In the genomic region with DNA sequence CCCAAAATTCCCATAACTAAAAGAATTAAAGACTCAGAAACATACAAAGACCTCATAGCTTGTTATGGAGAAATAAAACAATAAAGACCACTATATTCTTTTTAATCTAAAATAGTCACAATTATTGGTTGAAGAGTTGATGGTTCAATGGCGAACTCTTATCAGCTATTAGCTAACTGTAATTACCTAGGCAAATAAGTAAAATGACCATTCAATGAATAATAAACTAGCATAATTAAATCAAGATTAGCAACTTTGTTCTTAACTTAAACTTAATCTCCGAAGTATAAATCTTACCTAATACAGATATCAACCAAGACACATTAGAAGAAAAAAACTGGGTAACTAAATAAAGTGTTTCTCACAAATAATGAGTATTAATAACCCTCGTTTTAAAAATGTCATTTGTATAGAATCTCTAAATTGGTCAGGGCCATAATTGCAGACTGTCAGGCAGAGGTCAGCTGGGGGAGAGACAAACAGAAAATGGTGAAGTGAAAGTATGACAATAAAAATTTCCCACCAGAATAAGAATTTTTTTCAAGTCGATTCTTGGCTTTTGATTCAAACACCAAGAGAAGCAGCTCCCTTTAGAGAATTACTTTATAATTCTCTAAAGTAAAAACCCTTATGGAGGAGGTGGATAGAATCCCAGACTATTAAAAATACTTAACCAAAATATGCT, we compare ENCODE assay signal across 8 cellular contexts. TPM values are rescaled to one million over a fixed set of nuclear protein-coding genes. Genes with fewer than 3 reads are reported as not detected.
DNase-seq lines count a peak whose midpoint lies in the region; ATAC-seq and TF ChIP-seq lines count a peak whose summit lies in the region.

No MANE protein-coding gene starts in this region.

- H3K27ac Mint-ChIP-seq in CD14-positive monocyte, result peak overlapping the region; percentile 35 to 96 (median 94)
- peak overlapping the region; percentile 26 to 99 (median 94) for H3K27ac Mint-ChIP-seq in naive thymus-derived CD8-positive, alpha-beta T cell

- TF ChIP-seq CTCF in CD14-positive monocyte (IDR thresholded peaks at IDR 0.05), result no peak
- TF ChIP-seq CTCF in LNCaP clone FGC (IDR thresholded peaks at IDR 0.05; ENCODE audit: control insufficient read depth, extremely low read depth, insufficient read depth), result no peak

- H3K9me3 Mint-ChIP-seq in CD14-positive monocyte, result peaks cover 0 to 3% (median 0%) of the 10 kb centered on the region in 7 donors
- H3K9me3 Mint-ChIP-seq in naive thymus-derived CD8-positive, alpha-beta T cell, result no peaks in the 10 kb centered on the region

- ATAC-seq in naive thymus-derived CD8-positive, alpha-beta T cell, result no peak
- no peak for ATAC-seq in GM18870 (IDR thresholded peaks at IDR 0.05; ENCODE audit: unreplicated experiment)

- H3K4me3 ChIP-seq in LNCaP clone FGC (ENCODE audit: low read depth, low read length), result peak overlapping the region; percentile 70

- H3K27me3 Mint-ChIP-seq in CD14-positive monocyte (ENCODE audit: low read depth in 3 of 3), result peaks cover 0 to 3% (median 0%) of the 10 kb centered on the region in 3 donors
- H3K27me3 Mint-ChIP-seq in naive thymus-derived CD8-positive, alpha-beta T cell, result no peaks in the 10 kb centered on the region

- H3K4me1 Mint-ChIP-seq in CD14-positive monocyte, result peaks cover 30% of the 10 kb centered on the region
- peaks cover 11 to 26% (median 24%) of the 10 kb centered on the region in 4 donors for H3K4me1 Mint-ChIP-seq in naive thymus-derived CD8-positive, alpha-beta T cell

- peaks cover 7 to 8% of the 10 kb centered on the region in 2 donors for H3K36me3 Mint-ChIP-seq in CD14-positive monocyte
- peaks cover 4 to 17% (median 5%) of the 10 kb centered on the region in 3 donors for H3K36me3 Mint-ChIP-seq in naive thymus-derived CD8-positive, alpha-beta T cell

- POLR2A ChIA-PET in naive thymus-derived CD8-positive, alpha-beta T cell (lab: Charles Lee), result interaction anchor here (1.0 to 3.6 kb wide), 11 partner anchors 15 to 164 kb away, joined by 3 to 36 read pairs (median 6); a partner anchor contains a TSS

- DNase-seq in CD14-positive monocyte (ENCODE audit: low spot score) (no peak), LNCaP clone FGC (ENCODE audit: low read depth) (no peak), inferior parietal cortex (ENCODE audit: extremely low spot score) (no peak)
- DNase-seq in naive thymus-derived CD8-positive, alpha-beta T cell, result no peak
- no peak for DNase-seq in stimulated activated CD4-positive, alpha-beta T cell treated with anti-CD3 and anti-CD28 coated beads, Interleukin-12 subunit alpha, Interleukin-12 subunit beta, amount 100 ng/mL, for 4 hours
- DNase-seq in stimulated activated CD4-positive, alpha-beta T cell treated with anti-CD3 and anti-CD28 coated beads, Interleukin-4, amount 100 ng/mL, for 4 hours, result no peak

- peak overlapping the region; percentile 69 for H3K27ac ChIP-seq in cingulate gyrus (ENCODE audit: low read depth, low read length)

- peak overlapping the region; percentile 96 to 97 for H3K4me3 Mint-ChIP-seq in CD14-positive monocyte
- H3K4me3 Mint-ChIP-seq in naive thymus-derived CD8-positive, alpha-beta T cell, result peak overlapping the region; percentile 97 to 100 (median 98)

- intact Hi-C loops in CD14-positive monocyte (cut with micrococcal nuclease), result loop anchor here in 1 of 2 donors (2.0 to 10.0 kb wide), 2 partner anchors 42 to 102 kb away; no protein-coding TSS in a partner anchor

RNA-seq across cellular contexts. Expression of a gene that starts 1.7 kb away (rescaled TPM):
- 10 to 100 TPM; 56.9 to 58.5 TPM for polyA plus RNA-seq in CD14-positive monocyte
- total RNA-seq in naive thymus-derived CD8-positive, alpha-beta T cell, result 10 to 100 TPM; 75.4 to 79.1 TPM
- 100 to 1,000 TPM; 108 to 297 (median 154) TPM for polyA plus RNA-seq in naive thymus-derived CD8-positive, alpha-beta T cell

RNA-seq across cellular contexts. Expression of a gene that starts 49.8 kb away (rescaled TPM):
- not detected for polyA plus RNA-seq in CD14-positive monocyte
- 1 to 10 TPM; 1.9 to 2.0 TPM for total RNA-seq in naive thymus-derived CD8-positive, alpha-beta T cell
- polyA plus RNA-seq in naive thymus-derived CD8-positive, alpha-beta T cell, result 1 to 10 TPM in 2 of 3 donors, under 1 TPM in 1; 0.30 to 1.3 (median 1.2) TPM
